In genomic region chr16:75273054-75273925, GRCh38 we compare ENCODE assay signal across 2 cellular contexts.
TF ChIP-seq lines count a peak whose summit lies in the region.

No MANE protein-coding gene starts in this region.

TF ChIP-seq in A549, 52 proteins besides CTCF, POLR2A, EP300 and RAD21:
- TF ChIP-seq RFX5 (IDR thresholded peaks at IDR 0.05) (no peak), MAX (IDR thresholded peaks at IDR 0.05) (no peak), ZFP36 (IDR thresholded peaks at IDR 0.05; ENCODE audit: borderline replicate concordance, partially characterized antibody) (peak; percentile 73), FOSL2 (IDR thresholded peaks at IDR 0.05) (peak; percentile 52), FOSL2 (CRISPR knock-in tag; IDR thresholded peaks at IDR 0.05) (peak; percentile 55), RNF2 (IDR thresholded peaks at IDR 0.05; ENCODE audit: borderline replicate concordance, low read depth) (no peak), BCL3 (IDR thresholded peaks at IDR 0.05) (no peak), SREBF2 (IDR thresholded peaks at IDR 0.05) (no peak), JUN (IDR thresholded peaks at IDR 0.05) (no peak)

TF ChIP-seq in K562, 482 proteins besides CTCF, POLR2A, EP300 and RAD21:
- TF ChIP-seq SAP30 (IDR thresholded peaks at IDR 0.05; ENCODE audit: borderline replicate concordance, insufficient read depth, low read depth, low read length, poor library complexity, severe bottlenecking), result no peak
- TF ChIP-seq ZFP36 (IDR thresholded peaks at IDR 0.05; ENCODE audit: low read depth, low read length, partially characterized antibody), result peak; percentile 42
TF ChIP-seq in K562: peak in this region for 1.
